1 cellular context compared by ENCODE assay signal in the genomic region with DNA sequence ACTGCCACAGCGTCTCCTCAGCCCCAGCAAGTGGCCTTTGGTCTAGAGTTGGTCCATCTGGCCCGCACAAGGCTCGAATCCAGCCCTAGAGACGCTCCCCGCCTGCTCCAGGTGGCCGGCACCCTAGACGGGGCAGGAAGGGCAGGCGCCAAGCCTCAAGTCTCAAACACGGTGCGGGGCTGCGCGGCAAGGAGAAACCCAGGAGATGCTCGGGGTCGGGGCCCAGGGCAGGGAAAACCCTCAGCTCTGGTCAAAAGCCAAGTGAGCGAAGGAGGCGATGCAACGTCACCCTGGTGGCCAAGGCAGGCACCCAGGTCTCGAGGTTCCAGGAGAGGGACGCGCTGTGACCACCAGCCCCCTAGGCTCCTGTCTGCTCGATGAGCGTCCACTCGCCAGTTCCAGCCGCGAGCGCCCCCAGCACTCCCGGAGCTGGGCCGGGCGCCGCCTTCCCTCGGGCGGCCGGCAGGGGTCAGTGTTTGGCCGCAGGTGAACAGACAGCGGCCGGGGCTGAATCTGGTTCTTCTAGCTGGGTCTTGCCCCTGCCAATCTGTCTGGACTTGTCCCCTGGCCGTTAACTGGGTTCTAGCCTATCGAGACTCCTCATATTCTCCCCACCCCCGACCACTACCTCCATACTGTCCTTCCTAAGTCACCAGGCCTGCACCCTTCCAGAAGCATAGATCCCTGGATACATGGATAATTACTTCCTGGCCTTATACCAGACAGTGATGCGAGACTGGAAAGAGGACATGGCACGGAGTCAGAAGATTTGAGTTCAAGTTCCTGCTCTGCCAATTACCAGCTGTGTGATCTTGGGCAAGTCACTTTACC.
TF ChIP-seq lines count a peak whose summit lies in the region.

No MANE protein-coding gene starts in this region.

TF ChIP-seq in endothelial cell of umbilical vein, 7 proteins besides CTCF, POLR2A, EP300 and RAD21:
- TF ChIP-seq JUN (IDR thresholded peaks at IDR 0.05; ENCODE audit: borderline replicate concordance, insufficient read depth, insufficient read length, low read depth), result no peak
